Comparison of ENCODE assay signal across 1 cellular context in the genomic region with DNA sequence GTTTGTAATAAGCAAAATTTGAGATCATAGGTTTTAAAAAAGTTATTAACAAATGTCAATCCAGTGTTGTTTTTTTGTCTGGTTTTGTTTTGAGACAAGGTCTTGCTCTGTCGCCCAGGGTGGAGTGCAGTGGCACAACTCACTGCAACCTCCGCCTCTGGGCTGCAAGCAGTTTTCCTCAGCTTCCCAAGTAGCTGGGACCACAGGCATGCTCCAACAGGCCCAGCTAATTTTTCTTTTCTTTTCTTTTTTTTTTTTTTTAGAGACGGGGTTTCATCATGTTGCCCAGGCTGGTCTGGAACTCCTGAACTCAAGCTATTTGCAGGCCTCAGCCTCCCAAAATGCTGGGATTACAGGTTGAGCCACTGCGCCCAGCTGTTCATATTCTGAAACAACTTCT.
TF ChIP-seq lines count a peak whose summit lies in the region.

No MANE protein-coding gene starts in this region.

TF ChIP-seq in WTC11, 78 proteins besides CTCF, POLR2A, EP300 and RAD21 (continued from another document):
- TF ChIP-seq, protein P1, sequence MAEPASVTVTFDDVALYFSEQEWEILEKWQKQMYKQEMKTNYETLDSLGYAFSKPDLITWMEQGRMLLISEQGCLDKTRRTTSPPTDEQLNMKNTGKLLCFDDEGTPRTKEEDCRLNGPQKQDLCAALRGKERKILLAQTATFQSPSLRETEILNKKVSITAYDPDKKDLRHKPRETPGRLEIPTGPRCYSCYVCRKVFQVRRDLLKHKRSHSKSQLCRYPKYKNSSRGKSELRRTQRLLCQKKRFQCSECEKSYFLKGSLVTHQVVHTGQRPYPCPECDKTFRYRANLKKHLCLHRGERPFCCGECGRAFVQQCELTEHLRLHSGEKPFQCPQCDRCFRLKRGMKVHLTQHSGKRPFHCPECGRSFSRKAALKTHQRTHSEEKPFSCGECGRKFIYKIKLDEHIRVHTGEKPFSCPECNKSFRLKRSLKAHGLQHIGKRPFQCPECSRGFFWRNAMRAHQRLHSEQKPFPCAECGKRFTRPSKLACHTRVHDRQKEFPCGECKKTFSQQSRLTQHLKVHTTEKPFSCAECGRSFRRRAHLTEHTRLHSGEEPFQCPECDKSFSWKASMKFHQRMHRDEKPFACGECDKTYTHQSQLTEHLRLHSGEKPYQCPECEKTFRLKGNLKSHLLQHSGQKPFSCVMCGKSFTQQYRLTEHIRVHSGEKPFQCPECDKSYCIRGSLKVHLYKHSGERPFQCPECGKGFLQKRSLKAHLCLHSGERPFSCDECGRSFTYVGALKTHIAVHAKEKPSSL (CRISPR knock-in tag; conservative IDR thresholded peaks at IDR 0.05): no peak
- no peak for TF ChIP-seq TEAD4 (CRISPR knock-in tag; IDR thresholded peaks at IDR 0.05)
- no peak for TF ChIP-seq ZNF317 (CRISPR knock-in tag; IDR thresholded peaks at IDR 0.05; ENCODE audit: borderline replicate concordance, low read depth)
- TF ChIP-seq, protein P2, sequence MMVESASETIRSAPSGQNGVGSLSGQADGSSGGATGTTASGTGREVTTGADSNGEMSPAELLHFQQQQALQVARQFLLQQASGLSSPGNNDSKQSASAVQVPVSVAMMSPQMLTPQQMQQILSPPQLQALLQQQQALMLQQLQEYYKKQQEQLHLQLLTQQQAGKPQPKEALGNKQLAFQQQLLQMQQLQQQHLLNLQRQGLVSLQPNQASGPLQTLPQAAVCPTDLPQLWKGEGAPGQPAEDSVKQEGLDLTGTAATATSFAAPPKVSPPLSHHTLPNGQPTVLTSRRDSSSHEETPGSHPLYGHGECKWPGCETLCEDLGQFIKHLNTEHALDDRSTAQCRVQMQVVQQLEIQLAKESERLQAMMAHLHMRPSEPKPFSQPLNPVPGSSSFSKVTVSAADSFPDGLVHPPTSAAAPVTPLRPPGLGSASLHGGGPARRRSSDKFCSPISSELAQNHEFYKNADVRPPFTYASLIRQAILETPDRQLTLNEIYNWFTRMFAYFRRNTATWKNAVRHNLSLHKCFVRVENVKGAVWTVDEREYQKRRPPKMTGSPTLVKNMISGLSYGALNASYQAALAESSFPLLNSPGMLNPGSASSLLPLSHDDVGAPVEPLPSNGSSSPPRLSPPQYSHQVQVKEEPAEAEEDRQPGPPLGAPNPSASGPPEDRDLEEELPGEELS (CRISPR knock-in tag; IDR thresholded peaks at IDR 0.05): no peak
- TF ChIP-seq NR3C1 (CRISPR knock-in tag; conservative IDR thresholded peaks at IDR 0.05; ENCODE audit: low read depth): no peak
- TF ChIP-seq ZNF416 (CRISPR knock-in tag; IDR thresholded peaks at IDR 0.05): no peak
- TF ChIP-seq, protein P3, sequence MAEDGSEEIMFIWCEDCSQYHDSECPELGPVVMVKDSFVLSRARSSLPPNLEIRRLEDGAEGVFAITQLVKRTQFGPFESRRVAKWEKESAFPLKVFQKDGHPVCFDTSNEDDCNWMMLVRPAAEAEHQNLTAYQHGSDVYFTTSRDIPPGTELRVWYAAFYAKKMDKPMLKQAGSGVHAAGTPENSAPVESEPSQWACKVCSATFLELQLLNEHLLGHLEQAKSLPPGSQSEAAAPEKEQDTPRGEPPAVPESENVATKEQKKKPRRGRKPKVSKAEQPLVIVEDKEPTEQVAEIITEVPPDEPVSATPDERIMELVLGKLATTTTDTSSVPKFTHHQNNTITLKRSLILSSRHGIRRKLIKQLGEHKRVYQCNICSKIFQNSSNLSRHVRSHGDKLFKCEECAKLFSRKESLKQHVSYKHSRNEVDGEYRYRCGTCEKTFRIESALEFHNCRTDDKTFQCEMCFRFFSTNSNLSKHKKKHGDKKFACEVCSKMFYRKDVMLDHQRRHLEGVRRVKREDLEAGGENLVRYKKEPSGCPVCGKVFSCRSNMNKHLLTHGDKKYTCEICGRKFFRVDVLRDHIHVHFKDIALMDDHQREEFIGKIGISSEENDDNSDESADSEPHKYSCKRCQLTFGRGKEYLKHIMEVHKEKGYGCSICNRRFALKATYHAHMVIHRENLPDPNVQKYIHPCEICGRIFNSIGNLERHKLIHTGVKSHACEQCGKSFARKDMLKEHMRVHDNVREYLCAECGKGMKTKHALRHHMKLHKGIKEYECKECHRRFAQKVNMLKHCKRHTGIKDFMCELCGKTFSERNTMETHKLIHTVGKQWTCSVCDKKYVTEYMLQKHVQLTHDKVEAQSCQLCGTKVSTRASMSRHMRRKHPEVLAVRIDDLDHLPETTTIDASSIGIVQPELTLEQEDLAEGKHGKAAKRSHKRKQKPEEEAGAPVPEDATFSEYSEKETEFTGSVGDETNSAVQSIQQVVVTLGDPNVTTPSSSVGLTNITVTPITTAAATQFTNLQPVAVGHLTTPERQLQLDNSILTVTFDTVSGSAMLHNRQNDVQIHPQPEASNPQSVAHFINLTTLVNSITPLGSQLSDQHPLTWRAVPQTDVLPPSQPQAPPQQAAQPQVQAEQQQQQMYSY (CRISPR knock-in tag; IDR thresholded peaks at IDR 0.05): no peak
- TF ChIP-seq ATF1 (CRISPR knock-in tag; IDR thresholded peaks at IDR 0.05): no peak
- TF ChIP-seq ZNF671 (CRISPR knock-in tag; IDR thresholded peaks at IDR 0.05): no peak
- TF ChIP-seq, protein P4, sequence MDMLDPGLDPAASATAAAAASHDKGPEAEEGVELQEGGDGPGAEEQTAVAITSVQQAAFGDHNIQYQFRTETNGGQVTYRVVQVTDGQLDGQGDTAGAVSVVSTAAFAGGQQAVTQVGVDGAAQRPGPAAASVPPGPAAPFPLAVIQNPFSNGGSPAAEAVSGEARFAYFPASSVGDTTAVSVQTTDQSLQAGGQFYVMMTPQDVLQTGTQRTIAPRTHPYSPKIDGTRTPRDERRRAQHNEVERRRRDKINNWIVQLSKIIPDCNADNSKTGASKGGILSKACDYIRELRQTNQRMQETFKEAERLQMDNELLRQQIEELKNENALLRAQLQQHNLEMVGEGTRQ (CRISPR knock-in tag; IDR thresholded peaks at IDR 0.05): no peak
- TF ChIP-seq, protein P5, sequence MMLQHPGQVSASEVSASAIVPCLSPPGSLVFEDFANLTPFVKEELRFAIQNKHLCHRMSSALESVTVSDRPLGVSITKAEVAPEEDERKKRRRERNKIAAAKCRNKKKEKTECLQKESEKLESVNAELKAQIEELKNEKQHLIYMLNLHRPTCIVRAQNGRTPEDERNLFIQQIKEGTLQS (CRISPR knock-in tag; conservative IDR thresholded peaks at IDR 0.05): no peak
- TF ChIP-seq ZNF423 (CRISPR knock-in tag; IDR thresholded peaks at IDR 0.05): no peak
